ENCODE assay signal across 21 cellular contexts in the genomic region with DNA sequence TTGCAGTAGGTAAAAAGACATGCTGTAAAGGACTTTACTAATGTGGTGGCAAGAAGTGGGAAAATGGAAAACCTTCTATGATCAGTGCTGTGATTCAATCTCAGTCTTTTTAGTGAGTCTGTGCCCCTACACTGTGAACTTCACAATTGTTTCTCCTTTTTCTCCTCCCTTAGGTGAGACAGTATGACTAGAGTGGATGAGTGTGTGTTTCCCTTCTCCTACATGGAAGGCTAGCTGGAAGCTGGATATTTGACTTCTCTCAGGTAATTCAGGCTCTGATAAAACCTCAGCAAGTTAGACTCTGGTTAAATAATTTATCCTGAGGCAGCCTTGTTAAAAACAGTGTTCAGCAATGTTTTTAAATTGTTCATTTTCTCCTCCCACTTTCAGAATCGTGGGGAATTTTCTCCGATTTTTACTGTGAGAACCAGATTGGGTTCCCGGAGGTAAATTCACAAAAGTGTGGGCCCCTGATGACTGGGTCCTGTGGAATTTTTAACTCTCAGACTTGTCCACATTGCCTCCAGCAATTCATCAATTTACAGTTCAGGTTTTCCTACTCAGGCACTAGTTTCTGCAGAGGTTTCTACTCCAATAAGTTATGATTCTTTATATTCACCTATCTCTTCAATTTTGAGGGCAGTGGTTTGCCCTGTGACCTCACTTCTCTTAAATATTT.
DNase-seq lines count a peak whose midpoint lies in the region; ATAC-seq and TF ChIP-seq lines count a peak whose summit lies in the region.
"Had no signal": no experiment of that assay in that cellular context is flagged by ENCODE, and none has a peak within 500 bp of the region (broad histone marks: within the 10 kb centered on the region; RNA-seq: fewer than 3 reads in every experiment).

No MANE protein-coding gene starts in this region.

- no peaks in the 10 kb centered on the region for H3K9me3 ChIP-seq in GM23248 (ENCODE audit: low read depth)
- no peaks in the 10 kb centered on the region for H3K9me3 ChIP-seq in smooth muscle cell (replicated peaks; ENCODE audit: low read depth)
- H3K9me3 ChIP-seq in OCI-LY7 (ENCODE audit: low read length) = no peaks in the 10 kb centered on the region
- H3K9me3 ChIP-seq: MG63, SJCRH30 had no signal

- H3F3A ChIP-seq in GM23248 (ENCODE audit: insufficient read depth) (peaks cover 32% of the 10 kb centered on the region), smooth muscle cell (ENCODE audit: low read depth) (no peaks in the 10 kb centered on the region)

- H3K36me3 ChIP-seq in GM23248 (ENCODE audit: low read depth) = no peaks in the 10 kb centered on the region
- H3K36me3 ChIP-seq in smooth muscle cell (ENCODE audit: low read depth) = no peaks in the 10 kb centered on the region
- H3K36me3 ChIP-seq in OCI-LY7 (ENCODE audit: insufficient read depth, low read length) = no peaks in the 10 kb centered on the region
- H3K36me3 ChIP-seq: MG63, SJCRH30 had no signal

- DNase-seq in GM23248 (no peak), RWPE1 (ENCODE audit: low spot score) (peak; percentile 71), foreskin keratinocyte (peak; percentile 54 to 84), smooth muscle cell (lab: John Stamatoyannopoulos, UW; ENCODE audit: unreplicated experiment) (no peak), OCI-LY7 (ENCODE audit: low spot score) (no peak), cardiac septum (ENCODE audit: low spot score) (no peak)
- DNase-seq: C1 segment of cervical spinal cord; CD8-positive, alpha-beta memory T cell; DMS53; IMR-90; MG63; NCI-H1048; NCI-H1436; NCI-H1930; NCI-H226; NCI-H524; NCI-H82; SJCRH30 had no signal

- ATAC-seq in foreskin keratinocyte (peak; percentile 78), HG02852 (IDR thresholded peaks at IDR 0.05; ENCODE audit: unreplicated experiment) (no peak), HG02588 (IDR thresholded peaks at IDR 0.05; ENCODE audit: unreplicated experiment) (no peak)

- H3K4me2 ChIP-seq in GM23248 (ENCODE audit: unreplicated experiment) = peak overlapping the region; percentile 38
- H3K4me2 ChIP-seq in smooth muscle cell = peak overlapping the region; percentile 8
- H3K4me2 ChIP-seq in OCI-LY7 (ENCODE audit: low read length) = no peak overlapping the region

- in situ Hi-C loops in GM23248 (cut with MboI) = no loop called here

- CTCF ChIA-PET in RWPE1 (lab: Yijun Ruan, JAX) = interaction anchor here (0.5 to 0.7 kb wide), 2 partner anchors 221 to 1046 kb away, joined by 4 read pairs; no protein-coding TSS in a partner anchor
- CTCF ChIA-PET in OCI-LY7 (lab: Charles Lee; ENCODE audit: unreplicated experiment) = no interaction called here

- intact Hi-C loops in OCI-LY7 (cut with micrococcal nuclease; ENCODE audit: unreplicated experiment) (no loop called here), cardiac septum (cut with DNase I) (no loop called here)

- H4K20me1 ChIP-seq in GM23248 (ENCODE audit: insufficient read depth) (no peaks in the 10 kb centered on the region), smooth muscle cell (ENCODE audit: low read depth) (no peaks in the 10 kb centered on the region), OCI-LY7 (ENCODE audit: insufficient read depth, low read length) (no peaks in the 10 kb centered on the region)

- H3K27me3 ChIP-seq in GM23248 (replicated peaks; ENCODE audit: insufficient read depth) = no peaks in the 10 kb centered on the region
- no peaks in the 10 kb centered on the region for H3K27me3 ChIP-seq in foreskin keratinocyte
- H3K27me3 ChIP-seq in smooth muscle cell (ENCODE audit: low read depth) = no peaks in the 10 kb centered on the region
- H3K27me3 ChIP-seq: MG63, SJCRH30 had no signal

- BruUV-seq in OCI-LY7 (replicated peaks; lab: Mats Ljungman, UMichigan) = no TSS peak

- H2AFZ ChIP-seq in GM23248 (no peak overlapping the region), smooth muscle cell (ENCODE audit: low read depth) (peak overlapping the region; percentile 44), OCI-LY7 (ENCODE audit: low read length) (no peak overlapping the region)

- no peak overlapping the region for H3K4me3 ChIP-seq in GM23248
- H3K4me3 ChIP-seq in smooth muscle cell = no peak overlapping the region
- no peak overlapping the region for H3K4me3 ChIP-seq in OCI-LY7 (ENCODE audit: low read depth, low read length, poor library complexity, severe bottlenecking)
- H3K4me3 ChIP-seq: MG63, SJCRH30 had no signal

- H3K79me2 ChIP-seq in GM23248 (ENCODE audit: insufficient read depth) = no peaks in the 10 kb centered on the region
- no peaks in the 10 kb centered on the region for H3K79me2 ChIP-seq in smooth muscle cell (ENCODE audit: low read depth)
- H3K79me2 ChIP-seq in OCI-LY7 (ENCODE audit: insufficient read depth, low read depth, low read length) = no peaks in the 10 kb centered on the region

- WGBS in GM23248 (ENCODE audit: low coverage in 1 of 2, low lambda C conversion rate in 2 of 2, missing lambda C conversion rate in 2 of 2), 2 experiments = 81 to 88% methylated on average over 3 of the region's 3 CpGs
- 61% methylated on average over 3 of the region's 3 CpGs for WGBS in smooth muscle cell (ENCODE audit: low lambda C conversion rate)

- no peak overlapping the region for H3K27ac ChIP-seq in GM23248
- H3K27ac ChIP-seq in RWPE1 = no peak overlapping the region
- peak overlapping the region; percentile 9 for H3K27ac ChIP-seq in foreskin keratinocyte
- peak overlapping the region; percentile 71 for H3K27ac ChIP-seq in smooth muscle cell (ENCODE audit: low read depth)
- H3K27ac ChIP-seq in OCI-LY7 (ENCODE audit: low read depth, low read length, poor library complexity, severe bottlenecking) = no peak overlapping the region
- H3K27ac ChIP-seq: HL-60, SJCRH30 had no signal

- POLR2A ChIA-PET in RWPE1 (lab: Yijun Ruan, JAX; ENCODE audit: low non-redundant PET) = no interaction called here
- POLR2A ChIA-PET in OCI-LY7 (lab: Charles Lee) = no interaction called here

- H3K9me2 ChIP-seq in GM23248 (ENCODE audit: insufficient read depth) = no peaks in the 10 kb centered on the region
- H3K9me2 ChIP-seq in OCI-LY7 (ENCODE audit: insufficient read depth, low read length) = no peaks in the 10 kb centered on the region

- TF ChIP-seq CTCF in RWPE1 (conservative IDR thresholded peaks at IDR 0.05; ENCODE audit: low read depth) (no peak), foreskin keratinocyte (conservative IDR thresholded peaks at IDR 0.05) (no peak), smooth muscle cell (IDR thresholded peaks at IDR 0.05; ENCODE audit: borderline replicate concordance, insufficient read depth, poor library complexity, severe bottlenecking) (no peak), OCI-LY7 (conservative IDR thresholded peaks at IDR 0.05; ENCODE audit: low read length) (no peak)

- H3K4me1 ChIP-seq in GM23248 (ENCODE audit: insufficient read depth) (peaks cover 32% of the 10 kb centered on the region), foreskin keratinocyte (peaks cover 7% of the 10 kb centered on the region), smooth muscle cell (ENCODE audit: low read depth) (peaks cover 7% of the 10 kb centered on the region), OCI-LY7 (ENCODE audit: insufficient read depth, low read length, poor library complexity, severe bottlenecking) (no peaks in the 10 kb centered on the region)
- H3K4me1 ChIP-seq: SJCRH30 had no signal

- no peak overlapping the region for H3K9ac ChIP-seq in GM23248
- H3K9ac ChIP-seq in smooth muscle cell (ENCODE audit: low read depth) = no peak overlapping the region

Comparison
In these comparisons a context has a peak if more than half of its experiments do, and no peak if none do; other contexts are left out.
1. DNase-seq: peak in RWPE1 (single experiment) and foreskin keratinocyte (2 of 2); none in GM23248 (single experiment), smooth muscle cell (single experiment), OCI-LY7 (single experiment) and cardiac septum (single experiment).
2. H3K27ac ChIP-seq: peak in foreskin keratinocyte (single experiment) and smooth muscle cell (single experiment); none in GM23248 (single experiment), RWPE1 (single experiment) and OCI-LY7 (single experiment).